10 cellular contexts compared by ENCODE assay signal in the genomic region with DNA sequence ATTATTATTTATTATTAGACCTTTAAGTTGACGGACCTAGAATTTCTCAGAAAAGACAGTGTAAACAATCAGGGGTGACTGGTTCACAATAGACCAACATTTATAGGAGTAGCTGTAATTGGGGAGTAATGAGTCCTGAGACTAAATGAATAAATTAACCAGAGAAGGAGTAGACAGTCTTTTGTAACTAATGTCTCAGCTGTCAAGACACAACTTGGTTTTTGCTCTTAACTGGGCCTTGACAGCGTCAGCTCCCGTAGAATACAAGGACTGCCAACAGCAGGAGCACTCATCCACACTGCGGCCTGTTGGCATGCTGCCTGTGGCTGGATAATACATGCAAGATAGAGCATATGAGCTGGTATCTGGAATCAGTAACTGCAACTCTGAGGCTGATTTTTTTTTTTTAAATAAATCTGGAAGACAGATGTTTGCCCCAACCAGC.
DNase-seq lines count a peak whose midpoint lies in the region; ATAC-seq and TF ChIP-seq lines count a peak whose summit lies in the region.
"Had no signal": no experiment of that assay in that cellular context is flagged by ENCODE, and none has a peak within 500 bp of the region (broad histone marks: within the 10 kb centered on the region; RNA-seq: fewer than 3 reads in every experiment).

No MANE protein-coding gene starts in this region.

- H3K27me3 ChIP-seq in transverse colon, result no peaks in the 10 kb centered on the region

- H3K27ac Mint-ChIP-seq in brain, result peak overlapping the region; percentile 32 to 91 (median 82)
- H3K27ac Mint-ChIP-seq in activated CD4-positive, alpha-beta T cell treated with anti-CD3 and anti-CD28 coated beads, Interleukin-2, amount 10 ng/mL, durations not matched to agents 7 days and 5 days, result no peak overlapping the region

- TF ChIP-seq CTCF in brain (conservative IDR thresholded peaks at IDR 0.05) (no peak), transverse colon (IDR thresholded peaks at IDR 0.05) (no peak)

- peaks cover 7% of the 10 kb centered on the region for H3K36me3 Mint-ChIP-seq in brain
- H3K36me3 Mint-ChIP-seq in activated CD4-positive, alpha-beta T cell treated with anti-CD3 and anti-CD28 coated beads, Interleukin-2, amount 10 ng/mL, durations not matched to agents 7 days and 5 days (ENCODE audit: low read depth), result no peaks in the 10 kb centered on the region

- no peaks in the 10 kb centered on the region for H3K9me3 ChIP-seq in transverse colon

- POLR2A ChIA-PET in activated CD4-positive, alpha-beta T cell treated with anti-CD3 and anti-CD28 coated beads, Interleukin-2, amount 10 ng/mL, durations not matched to agents 7 days and 5 days (lab: Charles Lee), result no interaction called here

- DNase-seq in DMS53 (lab: John Stamatoyannopoulos, UW) (peak; percentile 65), DMS53 treated with DMSO at 0.1 percent for 48 hours (lab: John Stamatoyannopoulos, UW; ENCODE audit: unreplicated experiment) (no peak), left colon (peak; percentile 24 to 56), transverse colon (peak; percentile 30)
- no peak for DNase-seq in NK-92 treated with Interleukin-12 subunit alpha and Interleukin-12 subunit beta, amount 100 ng/mL, for 24 hours (lab: John Stamatoyannopoulos, UW)
- DNase-seq in activated CD4-positive, alpha-beta T cell treated with anti-CD3 and anti-CD28 coated beads, Interleukin-2, amount 10 ng/mL, durations not matched to agents 7 days and 5 days, result no peak
- no peak for DNase-seq in stimulated activated CD4-positive, alpha-beta T cell treated with anti-CD3 and anti-CD28 coated beads, Interleukin-2, amount 100 ng/mL, for 48 hours

- no peaks in the 10 kb centered on the region for H3K27me3 Mint-ChIP-seq in brain
- no peaks in the 10 kb centered on the region for H3K27me3 Mint-ChIP-seq in activated CD4-positive, alpha-beta T cell treated with anti-CD3 and anti-CD28 coated beads, Interleukin-2, amount 10 ng/mL, durations not matched to agents 7 days and 5 days

- in situ Hi-C loops in transverse colon (cut with MboI; ENCODE audit: low pct_ligation_motif_present in 1 of 4, low pct_unique_long_range_greater_than_20kb in 1 of 4, low sequenced_read_pairs in 3 of 4), result no loop called here

- H3K4me3 Mint-ChIP-seq in brain, result peak overlapping the region in 3 of 5 experiments; percentile 5 to 75 (median 59)
- no peak overlapping the region for H3K4me3 Mint-ChIP-seq in activated CD4-positive, alpha-beta T cell treated with anti-CD3 and anti-CD28 coated beads, Interleukin-2, amount 10 ng/mL, durations not matched to agents 7 days and 5 days

- peaks cover 0 to 7% (median 0%) of the 10 kb centered on the region in 5 experiments for H3K9me3 Mint-ChIP-seq in brain
- H3K9me3 Mint-ChIP-seq in activated CD4-positive, alpha-beta T cell treated with anti-CD3 and anti-CD28 coated beads, Interleukin-2, amount 10 ng/mL, durations not matched to agents 7 days and 5 days, result peaks cover 3% of the 10 kb centered on the region

- peaks cover 0 to 7% (median 6%) of the 10 kb centered on the region in 4 donors for H3K4me1 ChIP-seq in transverse colon

- TF ChIP-seq POLR2A in transverse colon (IDR thresholded peaks at IDR 0.05), result no peak

- WGBS in transverse colon (ENCODE audit: low coverage in 1 of 2), 2 donors, result 61 to 70% methylated on average over 1 to 4 of the region's 4 CpGs

- peaks cover 52% of the 10 kb centered on the region for H3K4me1 Mint-ChIP-seq in brain
- H3K4me1 Mint-ChIP-seq in activated CD4-positive, alpha-beta T cell treated with anti-CD3 and anti-CD28 coated beads, Interleukin-2, amount 10 ng/mL, durations not matched to agents 7 days and 5 days, result no peaks in the 10 kb centered on the region

- CTCF ChIA-PET in activated CD4-positive, alpha-beta T cell treated with anti-CD3 and anti-CD28 coated beads, Interleukin-2, amount 10 ng/mL, durations not matched to agents 7 days and 5 days (lab: Charles Lee), result no interaction called here

- no peak for ATAC-seq in left colon

- no peaks in the 10 kb centered on the region for H3K36me3 ChIP-seq in transverse colon

- no peak for TF ChIP-seq EP300 in transverse colon (IDR thresholded peaks at IDR 0.05; ENCODE audit: low read depth)

- peak overlapping the region in 3 of 4 donors; percentile 14 to 38 (median 28) for H3K27ac ChIP-seq in transverse colon
- H3K27ac ChIP-seq: 22Rv1, HL-60 had no signal

- intact Hi-C loops in left colon (cut with DNase I, micrococcal nuclease) (no loop called here), transverse colon (cut with DNase I; ENCODE audit: low total_unique reads) (no loop called here)

- H3K4me3 ChIP-seq in transverse colon, result no peak overlapping the region

Comparison
In these comparisons a context has a peak if more than half of its experiments do, and no peak if none do; other contexts are left out.
1. DNase-seq: peak in DMS53 (single experiment), left colon (2 of 2) and transverse colon (single experiment); none in DMS53 treated with DMSO at 0.1 percent for 48 hours (single experiment), NK-92 treated with Interleukin-12 subunit alpha and Interleukin-12 subunit beta, amount 100 ng/mL, for 24 hours (single experiment), activated CD4-positive, alpha-beta T cell treated with anti-CD3 and anti-CD28 coated beads, Interleukin-2, amount 10 ng/mL, durations not matched to agents 7 days and 5 days (single experiment) and stimulated activated CD4-positive, alpha-beta T cell treated with anti-CD3 and anti-CD28 coated beads, Interleukin-2, amount 100 ng/mL, for 48 hours (0 of 2).